14 cellular contexts compared by ENCODE assay signal in the genomic region with DNA sequence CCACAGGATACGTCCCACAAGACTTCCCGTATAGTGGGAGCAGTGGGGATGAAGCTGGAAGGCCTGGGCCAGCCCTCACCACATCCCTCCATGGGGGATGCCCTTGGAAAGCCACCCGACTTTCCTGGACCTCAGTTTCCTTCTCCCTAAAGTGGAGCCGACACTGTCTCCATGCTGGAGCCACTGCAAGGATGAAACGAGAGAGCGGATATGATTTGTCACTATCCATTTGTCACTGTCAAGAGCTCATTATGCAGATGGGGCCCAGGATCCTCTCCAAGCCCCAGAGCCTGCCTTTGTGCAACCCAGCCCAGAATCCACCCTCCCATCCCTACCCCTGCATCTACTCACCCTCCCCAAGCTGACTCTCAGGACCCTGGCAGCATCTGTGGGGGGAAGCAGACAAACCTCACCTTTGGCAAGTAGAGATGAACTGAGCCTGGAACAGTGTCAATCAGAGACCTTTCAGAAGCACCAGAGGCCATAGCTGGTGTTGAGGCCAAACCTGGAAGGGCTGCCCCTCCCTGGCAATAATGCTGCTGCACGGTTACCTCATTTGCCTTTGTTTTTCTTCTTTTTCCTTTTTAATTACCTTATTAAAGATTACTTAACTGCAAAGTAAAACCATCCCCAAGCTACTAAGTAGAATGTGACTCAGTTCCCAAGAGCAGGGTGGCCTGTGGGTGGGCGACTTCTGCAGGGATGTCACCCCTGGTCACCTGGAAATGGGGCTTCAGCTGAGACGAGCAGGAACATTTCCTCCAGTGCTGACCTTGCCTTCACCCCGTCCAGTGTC.
"Had no signal": no experiment of that assay in that cellular context is flagged by ENCODE, and none has a peak within 500 bp of the region (broad histone marks: within the 10 kb centered on the region; RNA-seq: fewer than 3 reads in every experiment).

No MANE protein-coding gene starts in this region.

- H3K9me3 ChIP-seq: upper lobe of left lung had no signal

- H3K27ac ChIP-seq: SK-N-MC, upper lobe of left lung had no signal

- H3K4me1 ChIP-seq: upper lobe of left lung had no signal

- H3K4me3 ChIP-seq: lung, SK-N-MC, upper lobe of left lung had no signal

- ATAC-seq: activated CD4-positive, CD25-positive, alpha-beta regulatory T cell treated with anti-CD3 and anti-CD28 coated beads, Interleukin-2, amount 50 U/mL, for 24 hours; activated naive CD4-positive, alpha-beta T cell treated with anti-CD3 and anti-CD28 coated beads, Interleukin-2, amount 50 U/mL, for 72 hours; stimulated activated naive CD8-positive, alpha-beta T cell treated with anti-CD3 and anti-CD28 coated beads, Interleukin-15, Interleukin-2, amounts not matched to agents 100 U/mL and 50 U/mL, for 24 hours had no signal

- DNase-seq: activated CD4-positive, alpha-beta T cell treated with anti-CD3 and anti-CD28 coated beads, Interleukin-2, amount 50 U/mL, for 1 hour; activated gamma-delta T cell; activated T-cell treated with anti-CD3 and anti-CD28 coated beads, Interleukin-2, amount 50 U/mL, for 48 hours; effector CD4-positive, alpha-beta T cell; foreskin melanocyte; midbrain; small intestine; stimulated activated CD4-positive, alpha-beta T cell treated with anti-CD3 and anti-CD28 coated beads, Interleukin-4, amount 100 ng/mL, for 4 hours; stimulated activated naive CD8-positive, alpha-beta T cell treated with anti-CD3 and anti-CD28 coated beads, Interleukin-15, Interleukin-2, amounts not matched to agents 100 U/mL and 50 U/mL, for 24 hours; upper lobe of left lung had no signal

- H3K27me3 ChIP-seq: upper lobe of left lung had no signal

- H3K36me3 ChIP-seq: upper lobe of left lung had no signal
